In genomic region chr14:38122241-38122640, GRCh38 we compare ENCODE assay signal across 19 cellular contexts.
"Had no signal": no experiment of that assay in that cellular context is flagged by ENCODE, and none has a peak within 500 bp of the region (broad histone marks: within the 10 kb centered on the region; RNA-seq: fewer than 3 reads in every experiment).

No MANE protein-coding gene starts in this region.

- H3K4me1 ChIP-seq: foreskin keratinocyte, left lung, parathyroid adenoma, stomach, vagina had no signal

- H3K36me3 Mint-ChIP-seq: activated CD8-positive, alpha-beta memory T cell treated with anti-CD3 and anti-CD28 coated beads, Interleukin-2, amount 10 ng/mL, durations not matched to agents 7 days and 5 days had no signal

- H3K9me3 ChIP-seq: left lung, stomach, vagina had no signal

- H3K4me1 Mint-ChIP-seq: nephron had no signal

- H3K27me3 Mint-ChIP-seq: activated CD4-positive, alpha-beta memory T cell treated with anti-CD3 and anti-CD28 coated beads, Interleukin-2, amount 10 ng/mL, durations not matched to agents 7 days and 5 days; activated CD8-positive, alpha-beta memory T cell treated with anti-CD3 and anti-CD28 coated beads, Interleukin-2, amount 10 ng/mL, durations not matched to agents 7 days and 5 days; activated naive CD8-positive, alpha-beta T cell treated with anti-CD3 and anti-CD28 coated beads, Interleukin-2, amount 10 ng/mL, durations not matched to agents 7 days and 5 days had no signal

- H3K4me2 ChIP-seq: hepatocyte, smooth muscle cell had no signal

- H2AFZ ChIP-seq: hepatocyte, parathyroid adenoma had no signal

- H3K4me3 ChIP-seq: hepatocyte, left lung, smooth muscle cell, stomach, vagina had no signal

- H3K4me3 Mint-ChIP-seq: activated CD4-positive, alpha-beta memory T cell treated with anti-CD3 and anti-CD28 coated beads, Interleukin-2, amount 10 ng/mL, durations not matched to agents 7 days and 5 days; activated CD8-positive, alpha-beta memory T cell treated with anti-CD3 and anti-CD28 coated beads, Interleukin-2, amount 10 ng/mL, durations not matched to agents 7 days and 5 days; activated naive CD8-positive, alpha-beta T cell treated with anti-CD3 and anti-CD28 coated beads, Interleukin-2, amount 10 ng/mL, durations not matched to agents 7 days and 5 days; nephron had no signal

- H3K9me3 Mint-ChIP-seq: activated CD4-positive, alpha-beta memory T cell treated with anti-CD3 and anti-CD28 coated beads, Interleukin-2, amount 10 ng/mL, durations not matched to agents 7 days and 5 days; activated naive CD8-positive, alpha-beta T cell treated with anti-CD3 and anti-CD28 coated beads, Interleukin-2, amount 10 ng/mL, durations not matched to agents 7 days and 5 days; nephron had no signal

- H3K79me2 ChIP-seq: hepatocyte, parathyroid adenoma had no signal

- H3K27me3 ChIP-seq: foreskin keratinocyte, hepatocyte, left lung, stomach, vagina had no signal

- H3K27ac ChIP-seq: epithelial cell of prostate, foreskin keratinocyte, hepatocyte, left lung, parathyroid adenoma, stomach, vagina had no signal

- H3K9ac ChIP-seq: parathyroid adenoma had no signal

- H3K36me3 ChIP-seq: left lung, stomach, vagina had no signal

- H3K27ac Mint-ChIP-seq: activated CD4-positive, alpha-beta memory T cell treated with anti-CD3 and anti-CD28 coated beads, Interleukin-2, amount 10 ng/mL, durations not matched to agents 7 days and 5 days; activated CD8-positive, alpha-beta memory T cell treated with anti-CD3 and anti-CD28 coated beads, Interleukin-2, amount 10 ng/mL, durations not matched to agents 7 days and 5 days; activated naive CD8-positive, alpha-beta T cell treated with anti-CD3 and anti-CD28 coated beads, Interleukin-2, amount 10 ng/mL, durations not matched to agents 7 days and 5 days; nephron had no signal

- DNase-seq: activated CD4-positive, alpha-beta memory T cell treated with anti-CD3 and anti-CD28 coated beads, Interleukin-2, amount 10 ng/mL, durations not matched to agents 7 days and 5 days; activated CD4-positive, alpha-beta T cell treated with anti-CD3 and anti-CD28 coated beads for 48 hours; activated CD4-positive, CD25-positive, alpha-beta regulatory T cell; activated CD8-positive, alpha-beta memory T cell treated with anti-CD3 and anti-CD28 coated beads, Interleukin-2, amount 10 ng/mL, durations not matched to agents 7 days and 5 days; activated naive CD4-positive, alpha-beta T cell treated with Interleukin-2 at 50 U/mL for 16 hours; activated naive CD8-positive, alpha-beta T cell treated with anti-CD3 and anti-CD28 coated beads, Interleukin-2, amount 10 ng/mL, durations not matched to agents 7 days and 5 days; amygdala; foreskin keratinocyte; islet precursor cell; left lung; midbrain; stimulated activated CD4-positive, alpha-beta T cell treated with anti-CD3 and anti-CD28 coated beads, Interleukin-4, amount 100 ng/mL, for 1 hour; stomach had no signal
